Comparison of ENCODE assay signal across 1 cellular context in the genomic region with DNA sequence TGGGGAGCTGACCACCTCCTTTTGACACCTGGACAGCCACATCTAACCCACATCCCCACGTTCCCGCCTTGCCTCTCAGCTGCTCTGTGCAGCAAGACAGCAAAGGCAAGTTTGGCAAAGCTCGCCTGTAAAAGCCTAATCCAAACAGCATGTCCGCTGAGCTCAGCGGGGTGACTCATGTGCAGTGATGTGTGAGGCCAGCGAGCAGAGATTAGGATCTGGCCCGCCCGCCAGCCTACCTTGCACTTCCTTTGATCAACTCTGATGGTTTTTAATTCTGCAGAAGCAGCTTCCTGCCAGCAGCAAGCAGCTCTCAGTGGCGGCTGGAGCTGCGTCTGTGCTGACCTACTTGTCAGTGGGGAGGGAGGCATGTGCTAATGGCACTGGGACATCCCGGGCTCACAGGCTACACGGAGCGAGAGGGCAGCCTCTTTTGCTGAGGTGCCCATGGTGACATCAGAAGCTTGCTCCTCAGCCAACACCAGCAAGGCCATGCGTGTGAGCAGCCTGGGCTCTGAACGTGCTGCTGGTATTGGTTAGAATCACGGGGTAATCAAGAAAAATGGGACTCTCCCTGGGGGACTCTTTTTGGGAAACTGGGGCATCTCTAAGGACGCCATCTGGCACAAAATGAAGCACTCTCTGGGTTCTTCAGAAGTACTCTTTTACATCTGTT.
TF ChIP-seq lines count a peak whose summit lies in the region.

No MANE protein-coding gene starts in this region.

TF ChIP-seq in SK-N-SH treated with all-trans-retinoic acid at 6 μM for 48 hours, 23 proteins besides CTCF, POLR2A, EP300 and RAD21 (continued from another document):
- TF ChIP-seq, protein P1, sequence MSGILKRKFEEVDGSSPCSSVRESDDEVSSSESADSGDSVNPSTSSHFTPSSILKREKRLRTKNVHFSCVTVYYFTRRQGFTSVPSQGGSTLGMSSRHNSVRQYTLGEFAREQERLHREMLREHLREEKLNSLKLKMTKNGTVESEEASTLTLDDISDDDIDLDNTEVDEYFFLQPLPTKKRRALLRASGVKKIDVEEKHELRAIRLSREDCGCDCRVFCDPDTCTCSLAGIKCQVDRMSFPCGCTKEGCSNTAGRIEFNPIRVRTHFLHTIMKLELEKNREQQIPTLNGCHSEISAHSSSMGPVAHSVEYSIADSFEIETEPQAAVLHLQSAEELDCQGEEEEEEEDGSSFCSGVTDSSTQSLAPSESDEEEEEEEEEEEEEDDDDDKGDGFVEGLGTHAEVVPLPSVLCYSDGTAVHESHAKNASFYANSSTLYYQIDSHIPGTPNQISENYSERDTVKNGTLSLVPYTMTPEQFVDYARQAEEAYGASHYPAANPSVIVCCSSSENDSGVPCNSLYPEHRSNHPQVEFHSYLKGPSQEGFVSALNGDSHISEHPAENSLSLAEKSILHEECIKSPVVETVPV (CRISPR knock-in tag; IDR thresholded peaks at IDR 0.05) = no peak
- TF ChIP-seq ZFP30 (CRISPR knock-in tag; IDR thresholded peaks at IDR 0.05) (no peak; the same call in 1 of the 2 replicates), TOX (CRISPR knock-in tag; IDR thresholded peaks at IDR 0.05; ENCODE audit: borderline replicate concordance) (no peak), ZNF8 (CRISPR knock-in tag; IDR thresholded peaks at IDR 0.05) (peak; percentile 66), GLIS3 (CRISPR knock-in tag; IDR thresholded peaks at IDR 0.05) (0 out of 2 replicates have a peak, but pooled peaks have one; percentile 60)
